9 cellular contexts compared by ENCODE assay signal in genomic region chr12:55068416-55069010, GRCh38. TPM values are rescaled to one million over a fixed set of nuclear protein-coding genes. Genes with fewer than 3 reads are reported as not detected.
DNase-seq lines count a peak whose midpoint lies in the region; ATAC-seq, FAIRE-seq and TF ChIP-seq lines count a peak whose summit lies in the region.
"Had no signal": no experiment of that assay in that cellular context is flagged by ENCODE, and none has a peak within 500 bp of the region (broad histone marks: within the 10 kb centered on the region; RNA-seq: fewer than 3 reads in every experiment).

No MANE protein-coding gene starts in this region.

- RAD21 ChIA-PET in GM12878 (lab: Charles Lee; ENCODE audit: unreplicated experiment) = interaction anchor here (0.6 to 6.7 kb wide), 12 partner anchors 17 to 410 kb away, joined by 3 to 205 read pairs (median 3); partner anchors contain the start of gene TESPA1

- H3K4me2 ChIP-seq in GM12878 (ENCODE audit: control insufficient read depth, insufficient read depth) = no peak overlapping the region

- peak; percentile 70 to 88 (median 72) for TF ChIP-seq CTCF in GM12878 (IDR thresholded peaks at IDR 0.05 in 2 of 3, conservative IDR thresholded peaks at IDR 0.05 in 1 of 3; ENCODE audit: control insufficient read depth in 2 of 3, extremely low read depth in 1 of 3, insufficient read depth in 1 of 3, low read depth in 3 of 3, low read length in 3 of 3)

- no peak overlapping the region for H3K9ac ChIP-seq in GM12878 (ENCODE audit: control insufficient read depth, insufficient read depth, low read length)

- intact Hi-C loops in GM12878 (cut with micrococcal nuclease; ENCODE audit: unreplicated experiment) = loop anchor here (1.0 kb wide), 1 partner anchor 75 kb away; no protein-coding TSS in a partner anchor

- no TSS peak for BruUV-seq in GM12878 (replicated peaks; lab: Mats Ljungman, UMichigan)

- peak; percentile 76 for FAIRE-seq in GM12878 (lab: Jason Lieb, UNC)

- no peaks in the 10 kb centered on the region for H3K4me1 ChIP-seq in GM12878 (ENCODE audit: control insufficient read depth, insufficient read depth, low read length)

- H3K36me3 Mint-ChIP-seq in immature natural killer cell = no peaks in the 10 kb centered on the region
- H3K36me3 Mint-ChIP-seq: activated naive CD8-positive, alpha-beta T cell had no signal

- peaks cover 0 to 13% (median 4%) of the 10 kb centered on the region in 3 donors for H3K27me3 Mint-ChIP-seq in immature natural killer cell (ENCODE audit: low read depth in 3 of 3)
- H3K27me3 Mint-ChIP-seq: activated naive CD8-positive, alpha-beta T cell had no signal

- no peaks in the 10 kb centered on the region for H3K27me3 ChIP-seq in GM12878 (replicated peaks in 1 of 2; ENCODE audit: control insufficient read depth in 2 of 2, insufficient read depth in 2 of 2, low read length in 1 of 2)

- 41% methylated on average over 8 of the region's 8 CpGs for WGBS in GM12878 (ENCODE audit: insufficient coverage, insufficient replicate concordance, low lambda C conversion rate, missing lambda C conversion rate)

- H3K79me2 ChIP-seq in GM12878 (ENCODE audit: control insufficient read depth, insufficient read depth, low read length) = no peaks in the 10 kb centered on the region

- TF ChIP-seq POLR2A in GM12878 (IDR thresholded peaks at IDR 0.05; ENCODE audit: low read depth, low read length) = no peak

- H3K4me1 Mint-ChIP-seq in immature natural killer cell = no peaks in the 10 kb centered on the region

- H3K27ac Mint-ChIP-seq in immature natural killer cell = no peak overlapping the region
- H3K27ac Mint-ChIP-seq: activated naive CD8-positive, alpha-beta T cell had no signal

- TF ChIP-seq EP300 in GM12878 (IDR thresholded peaks at IDR 0.05; ENCODE audit: borderline replicate concordance in 1 of 2, control insufficient read depth in 1 of 2, low read depth in 2 of 2, low read length in 2 of 2) = no peak

- H3K36me3 ChIP-seq in GM12878 (ENCODE audit: control insufficient read depth in 2 of 2, insufficient read depth in 2 of 2, low read length in 1 of 2) = no peaks in the 10 kb centered on the region

- no peak overlapping the region for H3K27ac ChIP-seq in GM12878 (ENCODE audit: control insufficient read depth, insufficient read depth)

- no peak overlapping the region for H2AFZ ChIP-seq in GM12878 (ENCODE audit: control insufficient read depth, low read depth, low read length)

- H3K4me3 ChIP-seq in GM12878 = no peak overlapping the region

- SMC1A ChIA-PET in GM12878 (lab: Charles Lee; ENCODE audit: uncharacterized antibody, unreplicated experiment) = interaction anchor here (0.6 to 15.3 kb wide), 10 partner anchors 9 to 367 kb away, joined by 3 to 429 read pairs (median 4); partner anchors contain the start of gene MUCL1

- POLR2A ChIA-PET in GM12878 (lab: Charles Lee) = no interaction called here

- peak; percentile 79 for TF ChIP-seq RAD21 in GM12878 (IDR thresholded peaks at IDR 0.05; ENCODE audit: insufficient read depth, low read depth, low read length)

- no peak overlapping the region for H3K4me3 Mint-ChIP-seq in immature natural killer cell
- H3K4me3 Mint-ChIP-seq: activated naive CD8-positive, alpha-beta T cell had no signal

- ATAC-seq in GM19438 (IDR thresholded peaks at IDR 0.05; ENCODE audit: low read depth, unreplicated experiment) (peak; percentile 81), GM12878 (peak; percentile 79), HG03045 (IDR thresholded peaks at IDR 0.05; ENCODE audit: unreplicated experiment) (no peak)
- peak; percentile 65 for ATAC-seq in stimulated activated naive CD8-positive, alpha-beta T cell treated with anti-CD3 and anti-CD28 coated beads, Interleukin-15, Interleukin-2, amounts not matched to agents 100 U/mL and 50 U/mL, for 24 hours

- CTCF ChIA-PET in GM12878 (lab: Yijun Ruan, JAX) = interaction anchor here (0.6 to 19.4 kb wide), 22 partner anchors 8 to 472 kb away, joined by 3 to 700 read pairs (median 4); partner anchors contain the start of genes MUCL1 and TESPA1

- no peaks in the 10 kb centered on the region for H3K9me3 ChIP-seq in GM12878 (replicated peaks; ENCODE audit: control insufficient read depth, insufficient read depth, low read length)

- in situ Hi-C loops in GM12878 (cut with MboI) = no loop called here

- DNase-seq in DMS53 treated with DMSO at 0.1 percent for 48 hours (lab: John Stamatoyannopoulos, UW; ENCODE audit: unreplicated experiment) (peak; percentile 71), HuH-7 (ENCODE audit: low spot score) (peak; percentile 68), NOMO-1 (lab: John Stamatoyannopoulos, UW; ENCODE audit: unreplicated experiment in 2 of 2) (peak; percentile 14 to 53), GM12878 (ENCODE audit: low read depth, low spot score) (no peak), immature natural killer cell (peak; percentile 28 to 36 (median 29))
- DNase-seq in stimulated activated naive CD8-positive, alpha-beta T cell treated with anti-CD3 and anti-CD28 coated beads, Interleukin-15, Interleukin-2, amounts not matched to agents 100 U/mL and 50 U/mL, for 24 hours = no peak

- H3K9me3 Mint-ChIP-seq in immature natural killer cell = no peaks in the 10 kb centered on the region

- H4K20me1 ChIP-seq in GM12878 (ENCODE audit: control insufficient read depth, insufficient read depth) = no peaks in the 10 kb centered on the region

TF ChIP-seq in GM12878, 131 proteins besides CTCF, POLR2A, EP300 and RAD21 (continues in another document):
- TF ChIP-seq PBX3 (IDR thresholded peaks at IDR 0.05; ENCODE audit: insufficient replicate concordance, low read depth, low read length) (no peak), SPI1 (IDR thresholded peaks at IDR 0.05; ENCODE audit: borderline replicate concordance, insufficient read depth, low read depth, low read length) (peak; percentile 29; the same call in 1 of the 2 replicates), GABPA (IDR thresholded peaks at IDR 0.05; ENCODE audit: low read depth) (no peak), NFYA (IDR thresholded peaks at IDR 0.05; ENCODE audit: borderline replicate concordance, low read depth, low read length) (no peak), SMC3 (IDR thresholded peaks at IDR 0.05; ENCODE audit: borderline replicate concordance, low read length) (peak; percentile 80), SMAD1 (IDR thresholded peaks at IDR 0.05; ENCODE audit: low read depth, partially characterized antibody) (no peak), NR2F1 (conservative IDR thresholded peaks at IDR 0.05) (no peak), JUND (IDR thresholded peaks at IDR 0.05; ENCODE audit: low read depth, low read length) (no peak), NBN (IDR thresholded peaks at IDR 0.05) (no peak), TCF12 (IDR thresholded peaks at IDR 0.05; ENCODE audit: low read depth, low read length) (no peak), TAF1 (IDR thresholded peaks at IDR 0.05; ENCODE audit: borderline replicate concordance, low read depth, low read length) (no peak), CREB1 (IDR thresholded peaks at IDR 0.05; ENCODE audit: low read depth) (no peak)

RNA-seq across cellular contexts. Expression of gene NEUROD4, which starts 48.7 kb away (rescaled TPM):
- total RNA-seq in GM12878 (2013; cell fraction: nucleolus; rRNA removed) = not detected in 2 replicates
- total RNA-seq in GM12878 (2014; rRNA removed) (not detected in 2 replicates), GM12878 (2014; rRNA removed; fragmentation: Illumina TruSeq; extraction: Trizol) (not detected in 2 replicates), GM12878 (2021) (not detected in 2 replicates)
- not detected for polyA plus RNA-seq in GM12878 (2011; ENCODE audit: low read depth)
- polyA plus RNA-seq in GM12878 (2011; rRNA removed) (not detected in 2 replicates), GM12878 (2014; fragmentation: Illumina TruSeq; extraction: Trizol) (not detected in 2 replicates), GM12878 (2014; fragmentation: Nextera tagmentation; extraction: Ambion mirVana) (not detected), GM12878 (2014; rRNA removed) (not detected in 2 replicates), GM12878 (2016; fragmentation: Nextera tagmentation; extraction: Ambion mirVana) (under 1 TPM in 1 of 2 experiments, not detected in 1; 0.06 TPM), immature natural killer cell (not detected)
- polyA plus RNA-seq in GM12878 (2011; cell fraction: cytosol; rRNA removed) = not detected in 2 replicates
- polyA plus RNA-seq in GM12878 (2011; cell fraction: nucleus; rRNA removed) = not detected in 2 replicates
- polyA plus RNA-seq in GM12878 (2012) = not detected in 2 replicates
- not detected in 2 replicates for polyA minus RNA-seq in GM12878 (2011; rRNA and poly(A)+ RNA removed)
- not detected in 2 replicates for polyA minus RNA-seq in GM12878 (2011; cell fraction: cytosol; rRNA and poly(A)+ RNA removed)
- polyA minus RNA-seq in GM12878 (2011; cell fraction: nucleus; rRNA and poly(A)+ RNA removed) = not detected in 2 replicates

RNA-seq across cellular contexts. Expression of gene OR9K2, which starts 57.7 kb away (rescaled TPM):
- not detected in 2 replicates for total RNA-seq in GM12878 (2013; cell fraction: nucleolus; rRNA removed)
- total RNA-seq in GM12878 (2014; rRNA removed) = not detected in 2 replicates
- total RNA-seq in GM12878 (2014; rRNA removed; fragmentation: Illumina TruSeq; extraction: Trizol) = not detected in 2 replicates
- total RNA-seq in GM12878 (2021) = not detected in 2 replicates
- polyA plus RNA-seq in GM12878 (2011; ENCODE audit: low read depth) = not detected
- polyA plus RNA-seq in GM12878 (2011; rRNA removed) = not detected in 2 replicates
- not detected in 2 replicates for polyA plus RNA-seq in GM12878 (2011; cell fraction: cytosol; rRNA removed)
- not detected in 2 replicates for polyA plus RNA-seq in GM12878 (2011; cell fraction: nucleus; rRNA removed)
- polyA plus RNA-seq in GM12878 (2012) = not detected in 2 replicates
- polyA plus RNA-seq in GM12878 (2014; fragmentation: Illumina TruSeq; extraction: Trizol) = not detected in 2 replicates
- not detected for polyA plus RNA-seq in GM12878 (2014; fragmentation: Nextera tagmentation; extraction: Ambion mirVana)
- polyA plus RNA-seq in GM12878 (2014; rRNA removed) = not detected in 2 replicates
- polyA plus RNA-seq in GM12878 (2016; fragmentation: Nextera tagmentation; extraction: Ambion mirVana) = not detected
- polyA minus RNA-seq in GM12878 (2011; rRNA and poly(A)+ RNA removed) = not detected in 2 replicates
- not detected in 2 replicates for polyA minus RNA-seq in GM12878 (2011; cell fraction: cytosol; rRNA and poly(A)+ RNA removed)
- not detected in 2 replicates for polyA minus RNA-seq in GM12878 (2011; cell fraction: nucleus; rRNA and poly(A)+ RNA removed)
- polyA plus RNA-seq in immature natural killer cell = not detected

Comparison
In these comparisons a context has a peak if more than half of its experiments do, and no peak if none do; other contexts are left out.
1. DNase-seq: peak in DMS53 treated with DMSO at 0.1 percent for 48 hours (single experiment), HuH-7 (single experiment), NOMO-1 (2 of 2) and immature natural killer cell (3 of 3); none in GM12878 (single experiment) and stimulated activated naive CD8-positive, alpha-beta T cell treated with anti-CD3 and anti-CD28 coated beads, Interleukin-15, Interleukin-2, amounts not matched to agents 100 U/mL and 50 U/mL, for 24 hours (single experiment).